In genomic region chr1:205582471-205583291, GRCh38 we compare ENCODE assay signal across 11 cellular contexts. TPM values are rescaled to one million over a fixed set of nuclear protein-coding genes. Genes with fewer than 3 reads are reported as not detected.
DNase-seq lines count a peak whose midpoint lies in the region; ATAC-seq, FAIRE-seq and TF ChIP-seq lines count a peak whose summit lies in the region.
"Had no signal": no experiment of that assay in that cellular context is flagged by ENCODE, and none has a peak within 500 bp of the region (broad histone marks: within the 10 kb centered on the region; RNA-seq: fewer than 3 reads in every experiment).

No MANE protein-coding gene starts in this region.

- no peaks in the 10 kb centered on the region for H4K20me1 ChIP-seq in GM12878 (ENCODE audit: control insufficient read depth, insufficient read depth)

- peak; percentile 27 for FAIRE-seq in GM12878 (lab: Jason Lieb, UNC)

- peaks cover 2 to 7% of the 10 kb centered on the region in 2 donors for H3K27me3 Mint-ChIP-seq in natural killer cell (ENCODE audit: low read depth in 2 of 2)
- peaks cover 8 to 13% of the 10 kb centered on the region in 2 donors for H3K27me3 Mint-ChIP-seq in natural killer cell treated with Interleukin-12 subunit alpha and Interleukin-12 subunit beta and Interleukin-15 and Interleukin-18, amount 100 ng/mL, for 72 hours
- peaks cover 0 to 3% (median 2%) of the 10 kb centered on the region in 3 donors for H3K27me3 Mint-ChIP-seq in immature natural killer cell (ENCODE audit: low read depth in 3 of 3)

- BruUV-seq in GM12878 (replicated peaks; lab: Mats Ljungman, UMichigan): no TSS peak

- 44% methylated on average over 6 of the region's 6 CpGs for WGBS in GM12878 (ENCODE audit: insufficient coverage, insufficient replicate concordance, low lambda C conversion rate, missing lambda C conversion rate)

- H3K4me3 ChIP-seq in GM12878: no peak overlapping the region

- H3K27ac Mint-ChIP-seq in natural killer cell (no peak overlapping the region), immature natural killer cell (peak overlapping the region in 2 of 6 donors; percentile 10 to 48)
- no peak overlapping the region for H3K27ac Mint-ChIP-seq in natural killer cell treated with Interleukin-12 subunit alpha and Interleukin-12 subunit beta and Interleukin-15 and Interleukin-18, amount 100 ng/mL, for 72 hours
- H3K27ac Mint-ChIP-seq: CD4-positive, alpha-beta T cell had no signal

- CTCF ChIA-PET in GM12878 (lab: Yijun Ruan, JAX): interaction anchor here (1.0 to 2.5 kb wide), 5 partner anchors 9 to 94 kb away, joined by 6 to 16 read pairs (median 10); partner anchors contain the start of gene ELK4

- H3K9me3 ChIP-seq in GM12878 (replicated peaks; ENCODE audit: control insufficient read depth, insufficient read depth, low read length): no peaks in the 10 kb centered on the region

- H3K36me3 ChIP-seq in GM12878 (ENCODE audit: control insufficient read depth in 2 of 2, insufficient read depth in 2 of 2, low read length in 1 of 2): no peaks in the 10 kb centered on the region

- no peak for TF ChIP-seq EP300 in GM12878 (IDR thresholded peaks at IDR 0.05; ENCODE audit: borderline replicate concordance in 1 of 2, control insufficient read depth in 1 of 2, low read depth in 2 of 2, low read length in 2 of 2)

- TF ChIP-seq CTCF in natural killer cell (IDR thresholded peaks at IDR 0.05) (no peak), GM12878 (IDR thresholded peaks at IDR 0.05 in 2 of 3, conservative IDR thresholded peaks at IDR 0.05 in 1 of 3; ENCODE audit: control insufficient read depth in 2 of 3, extremely low read depth in 1 of 3, insufficient read depth in 1 of 3, low read depth in 3 of 3, low read length in 3 of 3) (no peak)

- TF ChIP-seq RAD21 in GM12878 (IDR thresholded peaks at IDR 0.05; ENCODE audit: insufficient read depth, low read depth, low read length): no peak

- no peak overlapping the region for H3K27ac ChIP-seq in GM12878 (ENCODE audit: control insufficient read depth, insufficient read depth)

- intact Hi-C loops in natural killer cell (cut with micrococcal nuclease) (no loop called here), GM12878 (cut with micrococcal nuclease; ENCODE audit: unreplicated experiment) (no loop called here)

- peak in 2 of 3 donors; percentile 29 to 55 for ATAC-seq in natural killer cell
- no peak for ATAC-seq in natural killer cell treated with Interleukin-12 subunit alpha and Interleukin-12 subunit beta and Interleukin-15 and Interleukin-18, amount 100 ng/mL, for 72 hours
- ATAC-seq in GM12878: peak; percentile 74

- H3K36me3 Mint-ChIP-seq in natural killer cell (no peaks in the 10 kb centered on the region), immature natural killer cell (no peaks in the 10 kb centered on the region)
- H3K36me3 Mint-ChIP-seq in natural killer cell treated with Interleukin-12 subunit alpha and Interleukin-12 subunit beta and Interleukin-15 and Interleukin-18, amount 100 ng/mL, for 72 hours: no peaks in the 10 kb centered on the region

- no peak overlapping the region for H3K9ac ChIP-seq in GM12878 (ENCODE audit: control insufficient read depth, insufficient read depth, low read length)

- peaks cover 0 to 5% of the 10 kb centered on the region in 2 experiments; a peak in 2 of 4 replicates for H3K27me3 ChIP-seq in GM12878 (replicated peaks in 1 of 2; ENCODE audit: control insufficient read depth in 2 of 2, insufficient read depth in 2 of 2, low read length in 1 of 2)

- DNase-seq in natural killer cell: no peak
- DNase-seq in natural killer cell treated with Interleukin-12 subunit alpha and Interleukin-12 subunit beta and Interleukin-15 and Interleukin-18, amount 100 ng/mL, for 72 hours (ENCODE audit: low spot score): no peak
- DNase-seq in GM12878 (ENCODE audit: low read depth, low spot score): no peak
- DNase-seq in mesenteric fat pad (ENCODE audit: low spot score): peak; percentile 78
- no peak for DNase-seq in HuH-7.5 (ENCODE audit: low spot score)
- DNase-seq in OCI-M2 (lab: John Stamatoyannopoulos, UW; ENCODE audit: unreplicated experiment): no peak
- no peak for DNase-seq in immature natural killer cell
- DNase-seq in SHP77 treated with DMSO at 0.1 percent for 48 hours (lab: John Stamatoyannopoulos, UW): no peak
- DNase-seq: activated T-cell treated with anti-CD3 and anti-CD28 coated beads, Interleukin-2, amount 50 U/mL, for 4 hours; SW 1271 had no signal

- H3K4me1 ChIP-seq in GM12878 (ENCODE audit: control insufficient read depth, insufficient read depth, low read length): peaks cover 10% of the 10 kb centered on the region

- no peak overlapping the region for H3K4me3 Mint-ChIP-seq in natural killer cell
- no peak overlapping the region for H3K4me3 Mint-ChIP-seq in natural killer cell treated with Interleukin-12 subunit alpha and Interleukin-12 subunit beta and Interleukin-15 and Interleukin-18, amount 100 ng/mL, for 72 hours
- H3K4me3 Mint-ChIP-seq in immature natural killer cell: no peak overlapping the region
- H3K4me3 Mint-ChIP-seq: activated T-cell treated with anti-CD3 and anti-CD28 coated beads, Interleukin-2, amount 50 U/mL, for 4 hours; CD4-positive, alpha-beta T cell had no signal

- H2AFZ ChIP-seq in GM12878 (ENCODE audit: control insufficient read depth, low read depth, low read length): peak overlapping the region; percentile 33

- H3K79me2 ChIP-seq in GM12878 (ENCODE audit: control insufficient read depth, insufficient read depth, low read length): no peaks in the 10 kb centered on the region

- H3K4me1 Mint-ChIP-seq in natural killer cell (no peaks in the 10 kb centered on the region), immature natural killer cell (peaks cover 3 to 11% of the 10 kb centered on the region in 2 donors)
- H3K4me1 Mint-ChIP-seq in natural killer cell treated with Interleukin-12 subunit alpha and Interleukin-12 subunit beta and Interleukin-15 and Interleukin-18, amount 100 ng/mL, for 72 hours (ENCODE audit: low read depth in 2 of 2): no peaks in the 10 kb centered on the region

- POLR2A ChIA-PET in GM12878 (lab: Charles Lee): interaction anchor here (1.0 kb wide), 1 partner anchor 47 kb away, joined by 3 read pairs; no protein-coding TSS in a partner anchor

- SMC1A ChIA-PET in GM12878 (lab: Charles Lee; ENCODE audit: uncharacterized antibody, unreplicated experiment): interaction anchor here (1.0 to 2.0 kb wide), 7 partner anchors 8 to 129 kb away, joined by 3 to 13 read pairs (median 5); partner anchors contain the start of gene ELK4

- TF ChIP-seq POLR2A in GM12878 (IDR thresholded peaks at IDR 0.05; ENCODE audit: low read depth, low read length): no peak

- peak overlapping the region; percentile 60; the same call in 1 of the 2 replicates for H3K4me2 ChIP-seq in GM12878 (ENCODE audit: control insufficient read depth, insufficient read depth)

- RAD21 ChIA-PET in GM12878 (lab: Charles Lee; ENCODE audit: unreplicated experiment): interaction anchor here (1.2 to 1.9 kb wide), 5 partner anchors 50 to 128 kb away, joined by 3 to 10 read pairs (median 5); partner anchors contain the start of gene ELK4

- in situ Hi-C loops in GM12878 (cut with MboI): no loop called here

- H3K9me3 Mint-ChIP-seq in natural killer cell (no peaks in the 10 kb centered on the region), immature natural killer cell (no peaks in the 10 kb centered on the region)
- no peaks in the 10 kb centered on the region for H3K9me3 Mint-ChIP-seq in natural killer cell treated with Interleukin-12 subunit alpha and Interleukin-12 subunit beta and Interleukin-15 and Interleukin-18, amount 100 ng/mL, for 72 hours
- H3K9me3 Mint-ChIP-seq: activated T-cell treated with anti-CD3 and anti-CD28 coated beads, Interleukin-2, amount 50 U/mL, for 4 hours; CD4-positive, alpha-beta T cell had no signal

TF ChIP-seq in GM12878, 131 proteins besides CTCF, POLR2A, EP300 and RAD21:
- TF ChIP-seq BHLHE40 (IDR thresholded peaks at IDR 0.05; ENCODE audit: borderline replicate concordance in 1 of 2, low read depth in 2 of 2, low read length in 1 of 2) (0 out of 4 replicates have a peak, but pooled peaks of 1 of the 2 experiments have one; percentile 4), GATAD2B (conservative IDR thresholded peaks at IDR 0.05; ENCODE audit: low read depth) (no peak), ETV6 (conservative IDR thresholded peaks at IDR 0.05 in 1 of 2, IDR thresholded peaks at IDR 0.05 in 1 of 2; ENCODE audit: borderline replicate concordance in 1 of 2, low read depth in 1 of 2) (0 out of 4 replicates have a peak, but pooled peaks of 1 of the 2 experiments have one; percentile 12)

RNA-seq across cellular contexts. Expression of gene ELK4, which starts 49.1 kb away (rescaled TPM):
- 100 to 1,000 TPM; 107 to 155 (median 139) TPM for total RNA-seq in natural killer cell
- total RNA-seq in natural killer cell treated with Interleukin-12 subunit alpha and Interleukin-12 subunit beta and Interleukin-15 and Interleukin-18, amount 100 ng/mL, for 72 hours: 10 to 100 TPM; 78.7 to 97.8 TPM
- 64.5 and 67.4 TPM in 2 replicates for total RNA-seq in GM12878 (2013; cell fraction: nucleolus; rRNA removed)
- 20.1 and 22.5 TPM in 2 replicates for total RNA-seq in GM12878 (2014; rRNA removed)
- 36.2 and 39.0 TPM in 2 replicates for total RNA-seq in GM12878 (2014; rRNA removed; fragmentation: Illumina TruSeq; extraction: Trizol)
- 70.7 and 71.5 TPM in 2 replicates for total RNA-seq in GM12878 (2021)
- polyA plus RNA-seq in GM12878 (2011; ENCODE audit: low read depth): 12.2 TPM
- polyA plus RNA-seq in GM12878 (2011; rRNA removed): 21.8 and 27.6 TPM in 2 replicates
- polyA plus RNA-seq in GM12878 (2011; cell fraction: cytosol; rRNA removed): 8.6 and 10.9 TPM in 2 replicates
- 14.3 and 15.4 TPM in 2 replicates for polyA plus RNA-seq in GM12878 (2011; cell fraction: nucleus; rRNA removed)
- 16.3 and 17.6 TPM in 2 replicates for polyA plus RNA-seq in GM12878 (2012)
- 24.6 and 32.2 TPM in 2 replicates for polyA plus RNA-seq in GM12878 (2014; fragmentation: Illumina TruSeq; extraction: Trizol)
- polyA plus RNA-seq in GM12878 (2014; fragmentation: Nextera tagmentation; extraction: Ambion mirVana): 10 to 100 TPM in 1 of 2 experiments, 1 to 10 TPM in 1; 5.2 to 11.9 TPM
- 13.6 and 16.8 TPM in 2 replicates for polyA plus RNA-seq in GM12878 (2014; rRNA removed)
- polyA plus RNA-seq in GM12878 (2016; fragmentation: Nextera tagmentation; extraction: Ambion mirVana): 1 to 10 TPM; 6.5 to 8.7 TPM
- polyA minus RNA-seq in GM12878 (2011; rRNA and poly(A)+ RNA removed): 23.1 and 23.6 TPM in 2 replicates
- polyA minus RNA-seq in GM12878 (2011; cell fraction: cytosol; rRNA and poly(A)+ RNA removed): 14.8 and 18.2 TPM in 2 replicates
- 5.7 and 11.3 TPM in 2 replicates for polyA minus RNA-seq in GM12878 (2011; cell fraction: nucleus; rRNA and poly(A)+ RNA removed)
- total RNA-seq in mesenteric fat pad: 70.2 TPM
- polyA plus RNA-seq in immature natural killer cell: 1 to 10 TPM; 2.8 to 5.7 (median 3.0) TPM

Comparison
In these comparisons a context has a peak if more than half of its experiments do, and no peak if none do; other contexts are left out.
1. ATAC-seq: peak in natural killer cell (2 of 3) and GM12878 (single experiment); none in natural killer cell treated with Interleukin-12 subunit alpha and Interleukin-12 subunit beta and Interleukin-15 and Interleukin-18, amount 100 ng/mL, for 72 hours (0 of 2).